In the genomic region with DNA sequence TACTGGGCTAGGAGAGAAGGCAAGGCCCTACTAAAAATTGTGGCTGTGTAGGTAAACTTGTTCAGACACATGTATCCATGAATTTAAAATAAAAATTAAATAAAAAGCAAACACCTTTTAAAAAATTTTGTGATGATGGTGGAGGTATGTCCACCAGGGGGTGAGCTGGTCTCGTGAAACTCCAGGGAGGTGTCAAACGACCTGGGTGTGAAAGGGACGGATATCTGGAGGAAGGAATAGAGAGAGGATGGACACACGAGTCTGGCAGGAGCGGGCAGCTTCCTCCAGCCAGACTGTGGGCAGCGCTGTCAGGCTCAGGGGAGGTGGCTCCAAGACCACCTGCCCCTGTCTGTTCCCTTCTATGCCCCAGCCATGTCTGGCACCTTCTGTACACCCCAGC, we compare ENCODE assay signal across 11 cellular contexts. TPM values are rescaled to one million over a fixed set of nuclear protein-coding genes. Genes with fewer than 3 reads are reported as not detected.
DNase-seq lines count a peak whose midpoint lies in the region; ATAC-seq, FAIRE-seq and TF ChIP-seq lines count a peak whose summit lies in the region.
"Had no signal": no experiment of that assay in that cellular context is flagged by ENCODE, and none has a peak within 500 bp of the region (broad histone marks: within the 10 kb centered on the region; RNA-seq: fewer than 3 reads in every experiment).

No MANE protein-coding gene starts in this region.

- H3K9me3 ChIP-seq in body of pancreas: no peaks in the 10 kb centered on the region
- no peaks in the 10 kb centered on the region for H3K9me3 ChIP-seq in HepG2 (ENCODE audit: low read length)

- H3K27me3 ChIP-seq in body of pancreas: no peaks in the 10 kb centered on the region
- H3K27me3 ChIP-seq in HepG2 (ENCODE audit: control insufficient read depth in 1 of 2, insufficient read depth in 2 of 2, low read length in 2 of 2): peaks cover 0 to 26% of the 10 kb centered on the region in 2 experiments; a peak in 1 of 5 replicates
- no peaks in the 10 kb centered on the region for H3K27me3 ChIP-seq in dorsolateral prefrontal cortex

- intact Hi-C loops in body of pancreas (cut with DNase I) (no loop called here), HepG2 (cut with micrococcal nuclease; ENCODE audit: unreplicated experiment) (loop anchor here (1.0 to 2.0 kb wide), 2 partner anchors 40 to 177 kb away; no protein-coding TSS in a partner anchor), dorsolateral prefrontal cortex (cut with DNase I) (no loop called here)

- POLR2A ChIA-PET in HepG2 (lab: Yijun Ruan, JAX): no interaction called here

- no peak overlapping the region for H2AFZ ChIP-seq in HepG2 (ENCODE audit: low read length)

- no peaks in the 10 kb centered on the region for H3K79me2 ChIP-seq in HepG2 (ENCODE audit: insufficient read depth, low read length)

- in situ Hi-C loops in HepG2 (cut with HindIII; ENCODE audit: extremely low pct_ligation_motif_present, low pct_unique_long_range_greater_than_20kb): no loop called here

- peak; percentile 41; the same call in 1 of the 2 replicates for TF ChIP-seq RAD21 in HepG2 (CRISPR knock-in tag; IDR thresholded peaks at IDR 0.05)

- no TSS peak for BruUV-seq in HepG2 (replicated peaks; lab: Mats Ljungman, UMichigan)

- TF ChIP-seq EP300 in HepG2 (IDR thresholded peaks at IDR 0.05; ENCODE audit: low read depth in 2 of 2, low read length in 2 of 2): no peak
- TF ChIP-seq EP300 in HepG2 (CRISPR knock-in tag; IDR thresholded peaks at IDR 0.05; ENCODE audit: borderline replicate concordance): no peak

- no peaks in the 10 kb centered on the region for H3K4me1 ChIP-seq in body of pancreas
- H3K4me1 ChIP-seq in HepG2 (ENCODE audit: insufficient read depth, low read length): peaks cover 18% of the 10 kb centered on the region

- no peak overlapping the region for H3K27ac ChIP-seq in body of pancreas
- no peak overlapping the region for H3K27ac ChIP-seq in HepG2 (ENCODE audit: extremely low read length, insufficient read depth, low read length)
- no peak overlapping the region for H3K27ac ChIP-seq in dorsolateral prefrontal cortex

- H3K4me2 ChIP-seq in HepG2 (ENCODE audit: low read depth, low read length): no peak overlapping the region

- TF ChIP-seq CTCF in body of pancreas (IDR thresholded peaks at IDR 0.05) (peak in 6 of 7 experiments; percentile 16 to 49 (median 36)), HepG2 (CRISPR knock-in tag; IDR thresholded peaks at IDR 0.05) (peak; percentile 52), dorsolateral prefrontal cortex (IDR thresholded peaks at IDR 0.05 in 54 of 56, conservative IDR thresholded peaks at IDR 0.05 in 2 of 56; ENCODE audit: low read depth in 1 of 56, partially characterized antibody in 56 of 56) (peak in 25 of 56 donors; percentile 9 to 38 (median 27))

- H3K36me3 ChIP-seq in body of pancreas (replicated peaks in 1 of 2; ENCODE audit: insufficient read depth in 1 of 2, low read depth in 2 of 2): no peaks in the 10 kb centered on the region
- no peaks in the 10 kb centered on the region for H3K36me3 ChIP-seq in HepG2 (replicated peaks in 1 of 2; ENCODE audit: control insufficient read depth in 1 of 2, insufficient read depth in 2 of 2, low read length in 2 of 2)

- DNase-seq in COLO668 (lab: John Stamatoyannopoulos, UW; ENCODE audit: unreplicated experiment): peak; percentile 1
- DNase-seq in HuH-7 (ENCODE audit: low spot score): peak; percentile 78
- peak in 1 of 4 donors; percentile 19 for DNase-seq in body of pancreas
- DNase-seq in HepG2 (ENCODE audit: low spot score): peak; percentile 30
- DNase-seq in activated CD8-positive, alpha-beta memory T cell treated with anti-CD3 and anti-CD28 coated beads for 24 hours: no peak
- DNase-seq in AML-193 (lab: John Stamatoyannopoulos, UW): no peak
- DNase-seq in dorsolateral prefrontal cortex: no peak
- no peak for DNase-seq in EL
- DNase-seq: activated CD4-positive, CD25-positive, alpha-beta regulatory T cell treated with anti-CD3 and anti-CD28 coated beads, Interleukin-2, amount 50 U/mL, for 72 hours; KBM-7; stimulated activated CD4-positive, alpha-beta T cell treated with anti-CD3 and anti-CD28 coated beads, Interleukin-4, amount 100 ng/mL, for 1 hour had no signal

- H3K4me3 ChIP-seq in body of pancreas (no peak overlapping the region), HepG2 (replicated peaks in 1 of 3; ENCODE audit: insufficient read depth in 1 of 3, low read depth in 2 of 3, low read length in 3 of 3) (no peak overlapping the region), dorsolateral prefrontal cortex (no peak overlapping the region)

- H3K9ac ChIP-seq in HepG2 (ENCODE audit: insufficient read depth, low read depth, low read length): no peak overlapping the region

- FAIRE-seq in HepG2 (lab: Jason Lieb, UNC): peak; percentile 36

- CTCF ChIA-PET in HepG2 (lab: Yijun Ruan, JAX; ENCODE audit: low intra/inter-chr PET ratio, low total read pairs): interaction anchor here (1.4 kb wide), 2 partner anchors 40 to 178 kb away, joined by 5 to 11 read pairs; no protein-coding TSS in a partner anchor

- no peak for TF ChIP-seq POLR2A in body of pancreas (IDR thresholded peaks at IDR 0.05)
- no peak for TF ChIP-seq POLR2A in HepG2 (IDR thresholded peaks at IDR 0.05; ENCODE audit: insufficient read depth in 1 of 2, low read depth in 2 of 2, low read length in 2 of 2)

- ATAC-seq in body of pancreas (no peak), HepG2 (peak; percentile 75)

- 39 to 40% methylated on average over 6 of the region's 6 CpGs for WGBS in body of pancreas, 2 donors
- 0% methylated on average over 5 of the region's 6 CpGs for WGBS in HepG2 (ENCODE audit: low lambda C conversion rate)

- H4K20me1 ChIP-seq in HepG2 (ENCODE audit: insufficient read depth, low read length): no peaks in the 10 kb centered on the region

TF ChIP-seq in HepG2, 621 proteins besides CTCF, POLR2A, EP300 and RAD21:
- TF ChIP-seq, protein P1, sequence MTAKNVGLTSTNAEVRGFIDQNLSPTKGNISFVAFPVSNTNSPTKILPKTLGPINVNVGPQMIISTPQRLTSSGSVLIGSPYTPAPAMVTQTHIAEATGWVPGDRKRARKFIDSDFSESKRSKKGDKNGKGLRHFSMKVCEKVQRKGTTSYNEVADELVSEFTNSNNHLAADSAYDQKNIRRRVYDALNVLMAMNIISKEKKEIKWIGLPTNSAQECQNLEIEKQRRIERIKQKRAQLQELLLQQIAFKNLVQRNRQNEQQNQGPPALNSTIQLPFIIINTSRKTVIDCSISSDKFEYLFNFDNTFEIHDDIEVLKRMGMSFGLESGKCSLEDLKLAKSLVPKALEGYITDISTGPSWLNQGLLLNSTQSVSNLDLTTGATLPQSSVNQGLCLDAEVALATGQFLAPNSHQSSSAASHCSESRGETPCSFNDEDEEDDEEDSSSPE (CRISPR knock-in tag; IDR thresholded peaks at IDR 0.05): no peak
- TF ChIP-seq STAG1 (CRISPR knock-in tag; IDR thresholded peaks at IDR 0.05) (peak; percentile 72), MATR3 (CRISPR knock-in tag; IDR thresholded peaks at IDR 0.05) (no peak), SMC3 (IDR thresholded peaks at IDR 0.05; ENCODE audit: low read length) (peak; percentile 48; the same call in 1 of the 2 replicates)

RNA-seq across cellular contexts. Expression of gene DMBT1, which starts 34.8 kb away (rescaled TPM):
- total RNA-seq in body of pancreas (under 1 TPM; 0.26 to 0.33 TPM), HepG2 (2016; rRNA removed; fragmentation: Illumina TruSeq; extraction: Trizol) (not detected in 2 replicates), dorsolateral prefrontal cortex (1 to 10 TPM in 41 of 120 experiments, under 1 TPM in 78, not detected in 1; 0.04 to 6.5 (median 0.71) TPM)
- total RNA-seq in HepG2 (2016; cell fraction: cytosol; rRNA removed; fragmentation: Illumina TruSeq; extraction: Trizol; ENCODE audit: low read depth): not detected in 2 replicates
- not detected in 2 replicates for total RNA-seq in HepG2 (2016; cell fraction: insoluble cytoplasmic fraction; rRNA removed; fragmentation: Illumina TruSeq; extraction: Trizol)
- not detected in 2 replicates for total RNA-seq in HepG2 (2016; cell fraction: membrane; rRNA removed; fragmentation: Illumina TruSeq; extraction: Trizol)
- not detected in 2 replicates for total RNA-seq in HepG2 (2016; cell fraction: nucleus; rRNA removed; fragmentation: Illumina TruSeq; extraction: Trizol)
- polyA plus RNA-seq in HepG2 (2011; rRNA removed): 0.01 TPM in 1 of 2 replicates, not detected in the other
- polyA plus RNA-seq in HepG2 (2011; cell fraction: cytosol; rRNA removed): 0.01 TPM in 2 replicates
- polyA plus RNA-seq in HepG2 (2011; cell fraction: nucleus; rRNA removed): 0.03 TPM in 1 of 2 replicates, not detected in the other
- not detected in 2 replicates for polyA plus RNA-seq in HepG2 (2012)
- polyA plus RNA-seq in HepG2 (2016; cell fraction: cytosol; fragmentation: Illumina TruSeq; extraction: Trizol; ENCODE audit: low read depth): not detected in 2 replicates
- polyA plus RNA-seq in HepG2 (2016; cell fraction: insoluble cytoplasmic fraction; fragmentation: Illumina TruSeq; extraction: Trizol; ENCODE audit: low read depth): not detected in 2 replicates
- polyA plus RNA-seq in HepG2 (2016; cell fraction: membrane; fragmentation: Illumina TruSeq; extraction: Trizol; ENCODE audit: low read depth): not detected in 2 replicates
- polyA plus RNA-seq in HepG2 (2016; cell fraction: nucleus; fragmentation: Illumina TruSeq; extraction: Trizol; ENCODE audit: insufficient read depth, low read depth): not detected in 2 replicates
- polyA minus RNA-seq in HepG2 (2011; rRNA and poly(A)+ RNA removed; ENCODE audit: low replicate concordance): 0.02 and 5.5 TPM in 2 replicates
- polyA minus RNA-seq in HepG2 (2011; cell fraction: cytosol; rRNA and poly(A)+ RNA removed): not detected in 2 replicates
- polyA minus RNA-seq in HepG2 (2011; cell fraction: nucleus; rRNA and poly(A)+ RNA removed): not detected in 2 replicates

Comparison
In these comparisons a context has a peak if more than half of its experiments do, and no peak if none do; other contexts are left out.
1. DNase-seq: peak in COLO668 (single experiment), HuH-7 (single experiment) and HepG2 (single experiment); none in activated CD8-positive, alpha-beta memory T cell treated with anti-CD3 and anti-CD28 coated beads for 24 hours (single experiment), AML-193 (0 of 2), dorsolateral prefrontal cortex (0 of 10) and EL (single experiment).